Comparison of ENCODE assay signal across 30 cellular contexts in the genomic region with DNA sequence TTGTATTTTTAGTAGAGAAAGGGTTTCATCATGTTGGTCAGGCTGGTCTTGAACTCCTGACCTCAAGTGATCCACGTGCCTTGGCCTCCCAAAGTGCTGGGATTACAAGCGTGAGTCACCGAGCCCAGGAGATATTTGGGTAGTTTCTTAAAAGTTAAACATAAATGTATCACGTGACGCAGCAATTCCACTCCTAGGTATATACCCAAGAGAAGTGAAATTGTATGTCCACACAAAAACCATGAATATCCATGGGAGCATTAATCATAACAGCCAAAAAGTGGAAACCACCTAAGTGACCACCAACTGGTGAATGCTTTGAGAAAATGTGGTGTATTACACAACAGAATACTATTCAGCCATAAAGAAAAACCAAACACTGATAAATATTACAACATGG.
A peak's percentile ranks its signal among the peaks of the same experiment; 100 is the strongest.
DNase-seq lines count a peak whose midpoint lies in the region; ATAC-seq, FAIRE-seq and TF ChIP-seq lines count a peak whose summit lies in the region.
"Had no signal": no experiment of that assay in that cellular context is flagged by ENCODE, and none has a peak within 500 bp of the region (broad histone marks: within the 10 kb centered on the region; RNA-seq: fewer than 3 reads in every experiment).

No MANE protein-coding gene starts in this region.

- no peaks in the 10 kb centered on the region for H3K9me1 ChIP-seq in K562 (ENCODE audit: control insufficient read depth, insufficient read depth, low read length)

- H3K14ac ChIP-seq in mesenchymal stem cell (ENCODE audit: low read length in 2 of 2) = no peak overlapping the region

- H2AFZ ChIP-seq in K562 (ENCODE audit: low read depth, low read length) (peak overlapping the region; percentile 52), mesenchymal stem cell (ENCODE audit: low read depth, low read length) (no peak overlapping the region)

- peak overlapping the region; percentile 72 for H3K27ac ChIP-seq in K562 (ENCODE audit: extremely low read depth, low read depth, low read length)
- no peak overlapping the region for H3K27ac ChIP-seq in mesenchymal stem cell (ENCODE audit: low read length, poor library complexity, severe bottlenecking)
- H3K27ac ChIP-seq: Peyer's patch, thoracic aorta had no signal

- no peak overlapping the region for H2BK120ac ChIP-seq in mesenchymal stem cell (ENCODE audit: low read depth, low read length)

- no peak overlapping the region for H4K91ac ChIP-seq in mesenchymal stem cell (ENCODE audit: low read length)

- 30% methylated on average over 5 of the region's 5 CpGs for WGBS in K562 (ENCODE audit: insufficient coverage, low coverage, missing lambda C conversion rate)
- 98% methylated on average over 3 of the region's 5 CpGs for WGBS in mesenchymal stem cell

- H3K79me2 ChIP-seq in K562 (ENCODE audit: control insufficient read depth, insufficient read depth, low read length) = no peaks in the 10 kb centered on the region

- peak; percentile 46 for DNase-seq in ELR (ENCODE audit: low read depth)
- peak; percentile 67 for DNase-seq in M059J (ENCODE audit: low read depth)
- peak in 1 of 4 experiments; percentile 57 for DNase-seq in K562 (ENCODE audit: extremely low read depth in 1 of 4, low spot score in 3 of 4)
- peak; percentile 27 for DNase-seq in mesenchymal stem cell
- DNase-seq in effector memory CD8-positive, alpha-beta T cell = no peak
- no peak for DNase-seq in GOT3 (lab: John Stamatoyannopoulos, UW)
- DNase-seq: activated CD4-positive, alpha-beta memory T cell treated with anti-CD3 and anti-CD28 coated beads, Interleukin-2, amount 10 ng/mL, durations not matched to agents 7 days and 5 days; activated CD4-positive, alpha-beta T cell treated with anti-CD3 and anti-CD28 coated beads for 1 hour; anterior cingulate cortex; CD4-positive, CD25-positive, alpha-beta regulatory T cell; cortex of kidney; HFFc6; hypothalamus; immature natural killer cell; Karpas-422; mesendoderm; NCI-H1105 treated with DMSO at 0.1 percent for 48 hours; NCI-H2081 treated with DMSO at 0.1 percent for 48 hours; NCI-H748 treated with DMSO at 0.1 percent for 48 hours; Peyer's patch had no signal

- TF ChIP-seq CTCF in K562 (IDR thresholded peaks at IDR 0.05 in 2 of 3, conservative IDR thresholded peaks at IDR 0.05 in 1 of 3; ENCODE audit: insufficient read depth in 2 of 3, low read depth in 1 of 3, low read length in 3 of 3) = no peak

- H3K36me3 Mint-ChIP-seq in effector memory CD8-positive, alpha-beta T cell (ENCODE audit: insufficient read depth) = peaks cover 2% of the 10 kb centered on the region
- H3K36me3 Mint-ChIP-seq: activated naive CD4-positive, alpha-beta T cell treated with anti-CD3 and anti-CD28 coated beads, Interleukin-2, amount 50 U/mL, for 72 hours; CD4-positive, CD25-positive, alpha-beta regulatory T cell; immature natural killer cell had no signal

- H3K4me1 Mint-ChIP-seq in effector memory CD8-positive, alpha-beta T cell (ENCODE audit: low read depth in 2 of 2) = no peaks in the 10 kb centered on the region
- H3K4me1 Mint-ChIP-seq: activated CD4-positive, alpha-beta memory T cell treated with anti-CD3 and anti-CD28 coated beads, Interleukin-2, amount 10 ng/mL, durations not matched to agents 7 days and 5 days; CD4-positive, CD25-positive, alpha-beta regulatory T cell; immature natural killer cell had no signal

- H3K9ac ChIP-seq in K562 (ENCODE audit: insufficient read depth in 1 of 2, low read depth in 2 of 2, low read length in 2 of 2) (no peak overlapping the region), mesenchymal stem cell (ENCODE audit: low read length) (no peak overlapping the region)

- no peaks in the 10 kb centered on the region for H3K27me3 ChIP-seq in K562 (ENCODE audit: control insufficient read depth in 2 of 2, insufficient read depth in 2 of 2, low read length in 2 of 2)
- no peaks in the 10 kb centered on the region for H3K27me3 ChIP-seq in mesenchymal stem cell (ENCODE audit: control insufficient read depth in 1 of 2, insufficient read depth in 1 of 2, low read length in 2 of 2)
- H3K27me3 ChIP-seq: Peyer's patch had no signal

- no peaks in the 10 kb centered on the region for H4K20me1 ChIP-seq in K562 (replicated peaks; ENCODE audit: control insufficient read depth, insufficient read depth, low read length)

- H2BK15ac ChIP-seq in mesenchymal stem cell (ENCODE audit: low read depth, poor library complexity, severe bottlenecking) = no peak overlapping the region

- H3K4me1 ChIP-seq in K562 (replicated peaks in 1 of 2; ENCODE audit: control insufficient read depth in 2 of 2, insufficient read depth in 2 of 2, low read length in 2 of 2) (peaks cover 14 to 35% of the 10 kb centered on the region in 2 experiments), mesenchymal stem cell (ENCODE audit: control insufficient read depth, insufficient read depth, low read depth, low read length) (no peaks in the 10 kb centered on the region)
- H3K4me1 ChIP-seq: Peyer's patch had no signal

- no peak for TF ChIP-seq RAD21 in K562 (CRISPR knock-in tag; conservative IDR thresholded peaks at IDR 0.05 in 1 of 2, IDR thresholded peaks at IDR 0.05 in 1 of 2)

- H3K9me3 Mint-ChIP-seq in effector memory CD8-positive, alpha-beta T cell = no peaks in the 10 kb centered on the region
- H3K9me3 Mint-ChIP-seq: activated CD4-positive, alpha-beta memory T cell treated with anti-CD3 and anti-CD28 coated beads, Interleukin-2, amount 10 ng/mL, durations not matched to agents 7 days and 5 days; activated naive CD4-positive, alpha-beta T cell treated with anti-CD3 and anti-CD28 coated beads, Interleukin-2, amount 50 U/mL, for 72 hours; endodermal cell; stimulated activated naive CD8-positive, alpha-beta T cell treated with anti-CD3 and anti-CD28 coated beads, Interleukin-15, Interleukin-2, amounts not matched to agents 100 ng/mL and 50 ng/mL, for 24 hours; T-helper 1 cell treated with Interleukin-12 subunit alpha and Interleukin-12 subunit beta and Interleukin-4 antibody, amounts not matched to agents 30 μg/mL and 1 μg/mL, for 36 hours had no signal

- no peak overlapping the region for H2AK5ac ChIP-seq in mesenchymal stem cell (ENCODE audit: low read length, severe bottlenecking)

- CTCF ChIA-PET in K562 (lab: Yijun Ruan, JAX; ENCODE audit: low intra/inter-chr PET ratio) = no interaction called here

- H3K4me2 ChIP-seq in K562 (ENCODE audit: insufficient read depth, low read length) = no peak overlapping the region
- no peak overlapping the region for H3K4me2 ChIP-seq in mesenchymal stem cell (ENCODE audit: low read length, poor library complexity, severe bottlenecking)

- no TSS peak for BruUV-seq in K562 (replicated peaks; lab: Mats Ljungman, UMichigan)

- H3K4ac ChIP-seq in mesenchymal stem cell (ENCODE audit: low read depth in 1 of 2, low read length in 2 of 2) = no peak overlapping the region

- ATAC-seq in K562 = no peak
- no peak for ATAC-seq in effector memory CD8-positive, alpha-beta T cell (replicated peaks)
- ATAC-seq in GM18502 (IDR thresholded peaks at IDR 0.05; ENCODE audit: poor library complexity, unreplicated experiment) = no peak
- ATAC-seq: activated naive CD4-positive, alpha-beta T cell treated with anti-CD3 and anti-CD28 coated beads, Interleukin-2, amount 50 U/mL, for 72 hours; esophagus mucosa; left lobe of liver had no signal

- no peak overlapping the region for H3K4me3 ChIP-seq in K562
- no peak overlapping the region for H3K4me3 ChIP-seq in mesenchymal stem cell (ENCODE audit: insufficient read depth in 1 of 2, low read depth in 1 of 2, low read length in 2 of 2)
- H3K4me3 ChIP-seq: Peyer's patch, thoracic aorta had no signal

- peaks cover 16 to 45% of the 10 kb centered on the region in 2 donors for H3K27me3 Mint-ChIP-seq in effector memory CD8-positive, alpha-beta T cell

- H3K36me3 ChIP-seq in K562 (ENCODE audit: control insufficient read depth, insufficient read depth, low read length) (no peaks in the 10 kb centered on the region), mesenchymal stem cell (ENCODE audit: control insufficient read depth in 1 of 2, insufficient read depth in 2 of 2, low read depth in 1 of 2, low read length in 2 of 2) (no peaks in the 10 kb centered on the region)
- H3K36me3 ChIP-seq: Peyer's patch, thoracic aorta had no signal

- FAIRE-seq in K562 (lab: Jason Lieb, UNC) = no peak
- FAIRE-seq: urothelium cell line had no signal

- H2BK5ac ChIP-seq in mesenchymal stem cell (ENCODE audit: low read depth, low read length, poor library complexity, severe bottlenecking) = no peak overlapping the region

- no peak for TF ChIP-seq EP300 in K562 (IDR thresholded peaks at IDR 0.05; ENCODE audit: low read length)

- no peaks in the 10 kb centered on the region for H3K79me1 ChIP-seq in mesenchymal stem cell (replicated peaks; ENCODE audit: low read length, poor library complexity, severe bottlenecking)

- H3K4me3 Mint-ChIP-seq in effector memory CD8-positive, alpha-beta T cell = no peak overlapping the region
- H3K4me3 Mint-ChIP-seq: activated CD4-positive, alpha-beta memory T cell treated with anti-CD3 and anti-CD28 coated beads, Interleukin-2, amount 10 ng/mL, durations not matched to agents 7 days and 5 days; CD4-positive, CD25-positive, alpha-beta regulatory T cell; endodermal cell; HFFc6; immature natural killer cell; stimulated activated naive CD8-positive, alpha-beta T cell treated with anti-CD3 and anti-CD28 coated beads, Interleukin-15, Interleukin-2, amounts not matched to agents 100 ng/mL and 50 ng/mL, for 24 hours; T-helper 1 cell treated with Interleukin-12 subunit alpha and Interleukin-12 subunit beta and Interleukin-4 antibody, amounts not matched to agents 30 μg/mL and 1 μg/mL, for 36 hours had no signal

- no peak overlapping the region for H3K23ac ChIP-seq in mesenchymal stem cell (ENCODE audit: low read length in 2 of 2)

- H4K8ac ChIP-seq in mesenchymal stem cell (ENCODE audit: low read length) = no peak overlapping the region

- TF ChIP-seq POLR2A in K562 (conservative IDR thresholded peaks at IDR 0.05) = no peak

- H3K9me3 ChIP-seq in K562 (replicated peaks; ENCODE audit: control insufficient read depth, insufficient read depth, low read depth, low read length) = peaks cover 4% of the 10 kb centered on the region; the same call in 1 of the 2 replicates
- peaks cover 10% of the 10 kb centered on the region for H3K9me3 ChIP-seq in mesenchymal stem cell (ENCODE audit: control insufficient read depth, low read length)
- H3K9me3 ChIP-seq: Peyer's patch, thoracic aorta had no signal

- no peak overlapping the region for H3K18ac ChIP-seq in mesenchymal stem cell (ENCODE audit: low read depth in 1 of 2, low read length in 2 of 2)

- peak overlapping the region in 1 of 2 donors; percentile 42 for H3K27ac Mint-ChIP-seq in effector memory CD8-positive, alpha-beta T cell
- H3K27ac Mint-ChIP-seq: activated CD4-positive, alpha-beta memory T cell treated with anti-CD3 and anti-CD28 coated beads, Interleukin-2, amount 10 ng/mL, durations not matched to agents 7 days and 5 days; activated naive CD4-positive, alpha-beta T cell treated with anti-CD3 and anti-CD28 coated beads, Interleukin-2, amount 50 U/mL, for 72 hours; CD4-positive, CD25-positive, alpha-beta regulatory T cell; endodermal cell; HFFc6; immature natural killer cell; progenitor cell of endocrine pancreas; stimulated activated naive CD8-positive, alpha-beta T cell treated with anti-CD3 and anti-CD28 coated beads, Interleukin-15, Interleukin-2, amounts not matched to agents 100 ng/mL and 50 ng/mL, for 24 hours; T-helper 1 cell treated with Interleukin-12 subunit alpha and Interleukin-12 subunit beta and Interleukin-4 antibody, amounts not matched to agents 30 μg/mL and 1 μg/mL, for 36 hours had no signal

- intact Hi-C loops in K562 (cut with micrococcal nuclease) = no loop called here

- H2BK12ac ChIP-seq in mesenchymal stem cell (ENCODE audit: low read length in 2 of 2) = no peak overlapping the region

- POLR2A ChIA-PET in K562 (lab: Yijun Ruan, JAX) = no interaction called here

- in situ Hi-C loops in K562 (cut with MboI) = no loop called here

Comparison
In these comparisons a context has a peak if more than half of its experiments do, and no peak if none do; other contexts are left out.
1. DNase-seq: peak in ELR (single experiment), M059J (single experiment) and mesenchymal stem cell (single experiment); none in effector memory CD8-positive, alpha-beta T cell (0 of 3) and GOT3 (single experiment).